ENCODE assay signal across 10 cellular contexts in genomic region chr18:56235061-56235772, GRCh38.
DNase-seq lines count a peak whose midpoint lies in the region; ATAC-seq, FAIRE-seq and TF ChIP-seq lines count a peak whose summit lies in the region.
"Had no signal": no experiment of that assay in that cellular context is flagged by ENCODE, and none has a peak within 500 bp of the region (broad histone marks: within the 10 kb centered on the region; RNA-seq: fewer than 3 reads in every experiment).

No MANE protein-coding gene starts in this region.

- no peak overlapping the region for H3K4me3 Mint-ChIP-seq in stimulated activated naive CD8-positive, alpha-beta T cell treated with anti-CD3 and anti-CD28 coated beads, Interleukin-15, Interleukin-2, amounts not matched to agents 100 ng/mL and 50 ng/mL, for 24 hours
- H3K4me3 Mint-ChIP-seq in stimulated activated naive CD8-positive, alpha-beta T cell treated with anti-CD3 and anti-CD28 coated beads, Interleukin-15, amount 100 ng/mL, for 72 hours, result no peak overlapping the region
- H3K4me3 Mint-ChIP-seq: activated naive CD4-positive, alpha-beta T cell treated with anti-CD3 and anti-CD28 coated beads for 36 hours had no signal

- no peaks in the 10 kb centered on the region; the same call in 1 of the 2 replicates for H3F3A ChIP-seq in SU-DHL-6 (ENCODE audit: insufficient read depth)

- no peaks in the 10 kb centered on the region for H3K27me3 Mint-ChIP-seq in stimulated activated naive CD8-positive, alpha-beta T cell treated with anti-CD3 and anti-CD28 coated beads, Interleukin-15, Interleukin-2, amounts not matched to agents 100 ng/mL and 50 ng/mL, for 24 hours
- H3K27me3 Mint-ChIP-seq in stimulated activated naive CD8-positive, alpha-beta T cell treated with anti-CD3 and anti-CD28 coated beads, Interleukin-15, amount 100 ng/mL, for 72 hours, result peaks cover 8% of the 10 kb centered on the region

- H3K27ac ChIP-seq in SU-DHL-6 (ENCODE audit: low read depth, low read length) (peak overlapping the region; percentile 55), esophagus muscularis mucosa (replicated peaks in 1 of 4) (no peak overlapping the region)

- peaks cover 5% of the 10 kb centered on the region for H3K4me1 Mint-ChIP-seq in stimulated activated naive CD8-positive, alpha-beta T cell treated with anti-CD3 and anti-CD28 coated beads, Interleukin-15, Interleukin-2, amounts not matched to agents 100 ng/mL and 50 ng/mL, for 24 hours (ENCODE audit: low read depth)
- no peaks in the 10 kb centered on the region for H3K4me1 Mint-ChIP-seq in stimulated activated naive CD8-positive, alpha-beta T cell treated with anti-CD3 and anti-CD28 coated beads, Interleukin-15, amount 100 ng/mL, for 72 hours

- TF ChIP-seq CTCF in SU-DHL-6 (IDR thresholded peaks at IDR 0.05; ENCODE audit: insufficient read depth, low read length, poor library complexity, severe bottlenecking) (no peak), esophagus muscularis mucosa (IDR thresholded peaks at IDR 0.05) (no peak)

- H3K27me3 ChIP-seq in SU-DHL-6 (ENCODE audit: low read length), result no peaks in the 10 kb centered on the region
- no peaks in the 10 kb centered on the region for H3K27me3 ChIP-seq in esophagus muscularis mucosa

- TF ChIP-seq EP300 in esophagus muscularis mucosa (IDR thresholded peaks at IDR 0.05), result no peak

- intact Hi-C loops in esophagus muscularis mucosa (cut with DNase I), result no loop called here

- no peak overlapping the region for H3K9ac ChIP-seq in SU-DHL-6 (ENCODE audit: low read length)

- WGBS in esophagus muscularis mucosa, result 66% methylated on average over 10 of the region's 10 CpGs

- DNase-seq in stimulated activated naive CD8-positive, alpha-beta T cell treated with anti-CD3 and anti-CD28 coated beads, Interleukin-15, amount 100 ng/mL, for 72 hours, result no peak
- no peak for DNase-seq in RCC 7860 (ENCODE audit: low spot score)
- DNase-seq in A172 (ENCODE audit: low spot score), result no peak
- DNase-seq in NK-92 (lab: John Stamatoyannopoulos, UW; ENCODE audit: unreplicated experiment), result no peak
- no peak for DNase-seq in esophagus muscularis mucosa (ENCODE audit: extremely low spot score)
- DNase-seq: activated naive CD4-positive, alpha-beta T cell treated with anti-CD3 and anti-CD28 coated beads for 36 hours; T-helper 1 cell had no signal

- TF ChIP-seq POLR2A in esophagus muscularis mucosa (IDR thresholded peaks at IDR 0.05; ENCODE audit: low read depth), result no peak

- H3K79me2 ChIP-seq in SU-DHL-6 (ENCODE audit: insufficient read depth, low read length), result no peaks in the 10 kb centered on the region

- peaks cover 0 to 8% (median 3%) of the 10 kb centered on the region in 4 donors for H3K4me1 ChIP-seq in esophagus muscularis mucosa

- H4K20me1 ChIP-seq in SU-DHL-6 (ENCODE audit: low read depth, low read length), result no peaks in the 10 kb centered on the region

- no peak for ATAC-seq in stimulated activated naive CD8-positive, alpha-beta T cell treated with anti-CD3 and anti-CD28 coated beads, Interleukin-15, amount 100 ng/mL, for 72 hours
- ATAC-seq in HG03095 (IDR thresholded peaks at IDR 0.05; ENCODE audit: unreplicated experiment), result peak; percentile 76

- H3K9me3 ChIP-seq in SU-DHL-6 (ENCODE audit: insufficient read depth, low read length), result no peaks in the 10 kb centered on the region
- H3K9me3 ChIP-seq in esophagus muscularis mucosa, result no peaks in the 10 kb centered on the region

- no peaks in the 10 kb centered on the region for H3K36me3 ChIP-seq in SU-DHL-6 (ENCODE audit: low read length)
- no peaks in the 10 kb centered on the region for H3K36me3 ChIP-seq in esophagus muscularis mucosa

- H3K9me3 Mint-ChIP-seq in stimulated activated naive CD8-positive, alpha-beta T cell treated with anti-CD3 and anti-CD28 coated beads, Interleukin-15, Interleukin-2, amounts not matched to agents 100 ng/mL and 50 ng/mL, for 24 hours, result peaks cover 9% of the 10 kb centered on the region
- peaks cover 18 to 28% of the 10 kb centered on the region in 2 donors for H3K9me3 Mint-ChIP-seq in stimulated activated naive CD8-positive, alpha-beta T cell treated with anti-CD3 and anti-CD28 coated beads, Interleukin-15, amount 100 ng/mL, for 72 hours

- H3K9me2 ChIP-seq in SU-DHL-6 (replicated peaks; ENCODE audit: insufficient read depth, low read length), result no peaks in the 10 kb centered on the region

- H3K27ac Mint-ChIP-seq in stimulated activated naive CD8-positive, alpha-beta T cell treated with anti-CD3 and anti-CD28 coated beads, Interleukin-15, Interleukin-2, amounts not matched to agents 100 ng/mL and 50 ng/mL, for 24 hours, result peak overlapping the region; percentile 14
- no peak overlapping the region for H3K27ac Mint-ChIP-seq in stimulated activated naive CD8-positive, alpha-beta T cell treated with anti-CD3 and anti-CD28 coated beads, Interleukin-15, amount 100 ng/mL, for 72 hours
- H3K27ac Mint-ChIP-seq: activated naive CD4-positive, alpha-beta T cell treated with anti-CD3 and anti-CD28 coated beads for 36 hours had no signal

- H3K36me3 Mint-ChIP-seq in stimulated activated naive CD8-positive, alpha-beta T cell treated with anti-CD3 and anti-CD28 coated beads, Interleukin-15, Interleukin-2, amounts not matched to agents 100 ng/mL and 50 ng/mL, for 24 hours (ENCODE audit: low read depth), result no peaks in the 10 kb centered on the region

- peak overlapping the region; percentile 45 for H3K4me2 ChIP-seq in SU-DHL-6 (ENCODE audit: low read depth, low read length, poor library complexity, severe bottlenecking)

- no peak overlapping the region for H3K4me3 ChIP-seq in SU-DHL-6 (ENCODE audit: insufficient read depth, low read length, poor library complexity, severe bottlenecking)
- no peak overlapping the region for H3K4me3 ChIP-seq in esophagus muscularis mucosa

- no peak for FAIRE-seq in RCC 7860 (lab: Jason Lieb, UNC)

- H2AFZ ChIP-seq in SU-DHL-6 (ENCODE audit: low read depth, low read length, severe bottlenecking), result no peak overlapping the region
